ENCODE assay signal across 22 cellular contexts in genomic region chr2:207236156-207236935, GRCh38.
DNase-seq lines count a peak whose midpoint lies in the region; ATAC-seq and TF ChIP-seq lines count a peak whose summit lies in the region.
"Had no signal": no experiment of that assay in that cellular context is flagged by ENCODE, and none has a peak within 500 bp of the region (broad histone marks: within the 10 kb centered on the region; RNA-seq: fewer than 3 reads in every experiment).

No MANE protein-coding gene starts in this region.

- intact Hi-C loops in heart left ventricle (cut with DNase I): no loop called here
- intact Hi-C loops in sciatic nerve (cut with DNase I): no loop called here

- no peaks in the 10 kb centered on the region for H3K27me3 ChIP-seq in HL-60 (ENCODE audit: insufficient read depth, poor library complexity, severe bottlenecking)
- no peaks in the 10 kb centered on the region for H3K27me3 ChIP-seq in heart left ventricle
- H3K27me3 ChIP-seq: SJSA1 had no signal

- ATAC-seq in heart left ventricle: peak in 3 of 4 donors; percentile 22 to 80 (median 66)
- ATAC-seq in sciatic nerve: peak; percentile 70
- ATAC-seq: natural killer cell treated with Interleukin-12 subunit alpha and Interleukin-12 subunit beta and Interleukin-15 and Interleukin-18, amount 100 ng/mL, for 72 hours; stimulated activated effector memory CD8-positive, alpha-beta T cell treated with anti-CD3 and anti-CD28 coated beads, Interleukin-12 subunit alpha, Interleukin-12 subunit beta, amount 100 ng/mL, for 72 hours; T-helper 17 cell had no signal

- no peaks in the 10 kb centered on the region for H3K9me3 ChIP-seq in heart left ventricle
- H3K9me3 ChIP-seq: SJSA1 had no signal

- H3K4me3 ChIP-seq in HL-60 (replicated peaks; ENCODE audit: insufficient read depth, low read length): no peak overlapping the region
- no peak overlapping the region for H3K4me3 ChIP-seq in heart left ventricle
- H3K4me3 ChIP-seq: SJSA1 had no signal

- DNase-seq in HL-60 (ENCODE audit: low read depth in 1 of 2, low spot score in 1 of 2) (peak in 1 of 2 experiments; percentile 83), NOMO-1 treated with dmso at 0.1 percent for 144 hours (lab: John Stamatoyannopoulos, UW; ENCODE audit: unreplicated experiment) (peak; percentile 8), heart left ventricle (peak in 4 of 5 donors; percentile 38 to 58 (median 48)), sciatic nerve (ENCODE audit: low spot score) (no peak), SHP77 (lab: John Stamatoyannopoulos, UW) (no peak)
- no peak for DNase-seq in T-helper 2 cell treated with Interferon-gamma antibody and Interleukin-4, amounts not matched to agents 5 μg/mL and 100 μg/mL, for 36 hours (ENCODE audit: low spot score)
- DNase-seq in stimulated activated CD4-positive, alpha-beta T cell treated with anti-CD3 and anti-CD28 coated beads, Interleukin-2, amount 100 ng/mL, for 48 hours: no peak
- DNase-seq: activated CD4-positive, alpha-beta T cell treated with anti-CD3 and anti-CD28 coated beads, Interleukin-2, amount 10 ng/mL, durations not matched to agents 7 days and 5 days; DMS79; glutamatergic neuron; KBM-7; midbrain; NCI-H1930; NCI-H2227 treated with DMSO at 0.1 percent for 48 hours; NCI-H774; stimulated activated CD4-positive, alpha-beta T cell treated with anti-CD3 and anti-CD28 coated beads, Interleukin-1b, Interleukin-23, amount 100 ng/mL, for 48 hours; T-helper 17 cell; WERI-Rb-1 had no signal

- H3K9me3 Mint-ChIP-seq in T-helper 2 cell treated with Interferon-gamma antibody and Interleukin-4, amounts not matched to agents 5 μg/mL and 100 μg/mL, for 36 hours: no peaks in the 10 kb centered on the region
- H3K9me3 Mint-ChIP-seq: natural killer cell treated with Interleukin-12 subunit alpha and Interleukin-12 subunit beta and Interleukin-15 and Interleukin-18, amount 100 ng/mL, for 72 hours; stimulated activated effector memory CD8-positive, alpha-beta T cell treated with anti-CD3 and anti-CD28 coated beads, Interleukin-12 subunit alpha, Interleukin-12 subunit beta, amount 100 ng/mL, for 72 hours had no signal

- 61 to 88% (median 79%) methylated on average over 2 of the region's 2 CpGs for WGBS in heart left ventricle, 4 donors

- TF ChIP-seq CTCF in HL-60 (IDR thresholded peaks at IDR 0.05; ENCODE audit: insufficient read depth, low read length) (no peak), heart left ventricle (IDR thresholded peaks at IDR 0.05) (no peak)

- H3K4me1 ChIP-seq in heart left ventricle: peaks cover 0 to 64% (median 12%) of the 10 kb centered on the region in 12 donors
- H3K4me1 ChIP-seq: parathyroid adenoma had no signal

- H3K4me3 Mint-ChIP-seq in T-helper 2 cell treated with Interferon-gamma antibody and Interleukin-4, amounts not matched to agents 5 μg/mL and 100 μg/mL, for 36 hours: no peak overlapping the region
- H3K4me3 Mint-ChIP-seq: activated CD4-positive, alpha-beta T cell treated with anti-CD3 and anti-CD28 coated beads, Interleukin-2, amount 10 ng/mL, durations not matched to agents 7 days and 5 days; natural killer cell treated with Interleukin-12 subunit alpha and Interleukin-12 subunit beta and Interleukin-15 and Interleukin-18, amount 100 ng/mL, for 72 hours; stimulated activated effector memory CD8-positive, alpha-beta T cell treated with anti-CD3 and anti-CD28 coated beads, Interleukin-12 subunit alpha, Interleukin-12 subunit beta, amount 100 ng/mL, for 72 hours; T-helper 17 cell had no signal

- H3K4me1 Mint-ChIP-seq in T-helper 2 cell treated with Interferon-gamma antibody and Interleukin-4, amounts not matched to agents 5 μg/mL and 100 μg/mL, for 36 hours (ENCODE audit: low read depth): peaks cover 19% of the 10 kb centered on the region
- H3K4me1 Mint-ChIP-seq: T-helper 17 cell had no signal

- no peak for TF ChIP-seq POLR2A in heart left ventricle (IDR thresholded peaks at IDR 0.05)

- no peaks in the 10 kb centered on the region for H3K27me3 Mint-ChIP-seq in T-helper 2 cell treated with Interferon-gamma antibody and Interleukin-4, amounts not matched to agents 5 μg/mL and 100 μg/mL, for 36 hours (ENCODE audit: low read depth)
- H3K27me3 Mint-ChIP-seq: activated CD4-positive, alpha-beta T cell treated with anti-CD3 and anti-CD28 coated beads, Interleukin-2, amount 10 ng/mL, durations not matched to agents 7 days and 5 days; T-helper 17 cell had no signal

- H3K27ac ChIP-seq in HL-60 (replicated peaks): peak overlapping the region; percentile 83
- peak overlapping the region in 1 of 12 donors; percentile 65 for H3K27ac ChIP-seq in heart left ventricle
- H3K27ac ChIP-seq: parathyroid adenoma, SJSA1, WERI-Rb-1 had no signal

- H3K36me3 Mint-ChIP-seq in T-helper 2 cell treated with Interferon-gamma antibody and Interleukin-4, amounts not matched to agents 5 μg/mL and 100 μg/mL, for 36 hours (ENCODE audit: low read depth): peaks cover 6% of the 10 kb centered on the region
- H3K36me3 Mint-ChIP-seq: stimulated activated effector memory CD8-positive, alpha-beta T cell treated with anti-CD3 and anti-CD28 coated beads, Interleukin-12 subunit alpha, Interleukin-12 subunit beta, amount 100 ng/mL, for 72 hours had no signal

- no peak overlapping the region for H3K27ac Mint-ChIP-seq in T-helper 2 cell treated with Interferon-gamma antibody and Interleukin-4, amounts not matched to agents 5 μg/mL and 100 μg/mL, for 36 hours
- H3K27ac Mint-ChIP-seq: activated CD4-positive, alpha-beta T cell treated with anti-CD3 and anti-CD28 coated beads, Interleukin-2, amount 10 ng/mL, durations not matched to agents 7 days and 5 days; natural killer cell treated with Interleukin-12 subunit alpha and Interleukin-12 subunit beta and Interleukin-15 and Interleukin-18, amount 100 ng/mL, for 72 hours; stimulated activated effector memory CD8-positive, alpha-beta T cell treated with anti-CD3 and anti-CD28 coated beads, Interleukin-12 subunit alpha, Interleukin-12 subunit beta, amount 100 ng/mL, for 72 hours; T-helper 17 cell had no signal

- H3K36me3 ChIP-seq in heart left ventricle: no peaks in the 10 kb centered on the region
- H3K36me3 ChIP-seq: WERI-Rb-1 had no signal

Comparison
In these comparisons a context has a peak if more than half of its experiments do, and no peak if none do; other contexts are left out.
1. DNase-seq: peak in NOMO-1 treated with dmso at 0.1 percent for 144 hours (single experiment) and heart left ventricle (4 of 5); none in sciatic nerve (single experiment), SHP77 (0 of 2), T-helper 2 cell treated with Interferon-gamma antibody and Interleukin-4, amounts not matched to agents 5 μg/mL and 100 μg/mL, for 36 hours (single experiment) and stimulated activated CD4-positive, alpha-beta T cell treated with anti-CD3 and anti-CD28 coated beads, Interleukin-2, amount 100 ng/mL, for 48 hours (0 of 2).